In the genomic region with DNA sequence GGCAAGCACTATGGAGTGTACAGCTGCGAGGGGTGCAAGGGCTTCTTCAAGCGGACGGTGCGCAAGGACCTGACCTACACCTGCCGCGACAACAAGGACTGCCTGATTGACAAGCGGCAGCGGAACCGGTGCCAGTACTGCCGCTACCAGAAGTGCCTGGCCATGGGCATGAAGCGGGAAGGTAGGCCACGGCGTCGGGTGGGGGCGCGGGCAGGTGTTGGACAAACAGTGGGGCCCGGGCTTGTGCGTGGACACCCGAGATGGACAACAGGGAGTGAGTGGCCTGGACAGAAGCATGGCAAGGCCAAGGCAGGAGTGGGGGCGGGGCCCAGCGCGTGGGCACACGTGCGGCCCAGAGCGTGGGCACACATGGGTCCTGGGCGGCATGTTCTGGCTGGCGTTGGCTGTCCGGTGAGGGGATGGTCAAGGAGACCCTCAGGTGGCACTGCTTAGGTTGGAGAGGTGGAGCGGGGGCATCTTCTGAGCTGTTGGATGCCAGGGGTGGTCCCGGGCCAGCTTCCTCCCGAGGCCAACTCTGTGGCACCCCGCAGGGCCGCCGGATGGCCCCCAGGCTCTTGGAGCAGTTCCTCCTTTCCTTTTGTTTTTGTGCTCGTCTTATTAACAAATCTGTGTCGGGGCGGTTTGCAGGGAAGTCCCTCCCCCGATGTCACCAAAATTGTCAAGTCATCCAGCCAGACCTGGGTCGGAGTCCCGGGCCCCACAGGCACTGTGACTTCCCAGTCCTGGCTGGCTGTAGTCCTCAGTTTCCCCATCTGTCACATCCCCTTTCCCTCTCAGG, we compare ENCODE assay signal across 1 cellular context.
TF ChIP-seq lines count a peak whose summit lies in the region.

No MANE protein-coding gene starts in this region.

TF ChIP-seq in H1, 55 proteins besides CTCF, POLR2A, EP300 and RAD21:
- TF ChIP-seq EZH2 (IDR thresholded peaks at IDR 0.05; ENCODE audit: low read depth, low read length, severe bottlenecking) (no peak), JUND (IDR thresholded peaks at IDR 0.05; ENCODE audit: low read length) (no peak), RNF2 (IDR thresholded peaks at IDR 0.05; ENCODE audit: borderline replicate concordance, low read depth, low read length, missing control alignments, poor library complexity, severe bottlenecking) (no peak), NANOG (IDR thresholded peaks at IDR 0.05; ENCODE audit: insufficient read depth, low read depth, low read length, poor library complexity, severe bottlenecking) (no peak), KDM4A (IDR thresholded peaks at IDR 0.05; ENCODE audit: low read depth, low read length, severe bottlenecking) (no peak), HDAC2 (IDR thresholded peaks at IDR 0.05; ENCODE audit: borderline replicate concordance in 1 of 2, low read depth in 2 of 2, low read length in 2 of 2) (no peak), SP1 (IDR thresholded peaks at IDR 0.05; ENCODE audit: low read depth, low read length) (no peak), RBBP5 (IDR thresholded peaks at IDR 0.05; ENCODE audit: borderline replicate concordance, low read depth, low read length) (no peak)
